Comparison of ENCODE assay signal across 23 cellular contexts in the genomic region with DNA sequence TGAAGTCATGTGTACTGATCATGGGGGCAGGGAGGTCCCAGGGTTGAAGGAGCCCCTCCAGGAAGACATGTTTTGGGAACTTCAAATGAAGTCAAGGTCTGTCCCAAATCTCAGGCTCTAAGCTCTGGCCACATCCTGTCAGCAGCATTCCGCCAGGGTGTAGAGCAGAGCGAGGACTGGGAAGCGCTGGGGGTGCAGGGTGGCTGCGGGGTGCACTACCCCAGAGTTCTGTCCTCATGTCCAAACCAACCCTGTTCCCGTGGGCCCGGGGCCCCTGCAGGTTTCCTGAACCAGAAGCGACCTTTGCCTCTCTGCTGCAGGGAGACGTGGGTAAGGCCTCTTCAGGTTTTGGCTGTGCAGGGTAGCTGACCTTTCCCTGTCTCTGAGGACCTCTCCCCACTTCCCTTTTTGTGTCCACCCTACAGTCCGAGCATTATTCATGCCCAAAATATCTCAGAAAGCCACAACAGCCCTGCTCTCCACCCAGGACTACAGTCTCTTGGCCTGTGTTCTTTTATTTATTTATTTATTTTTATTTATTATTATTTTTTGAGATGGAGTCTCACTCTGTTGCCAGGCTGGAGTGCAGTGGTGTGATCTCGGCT. TPM values are rescaled to one million over a fixed set of nuclear protein-coding genes. Genes with fewer than 3 reads are reported as not detected.
DNase-seq lines count a peak whose midpoint lies in the region; ATAC-seq, FAIRE-seq and TF ChIP-seq lines count a peak whose summit lies in the region.
"Had no signal": no experiment of that assay in that cellular context is flagged by ENCODE, and none has a peak within 500 bp of the region (broad histone marks: within the 10 kb centered on the region; RNA-seq: fewer than 3 reads in every experiment).

No MANE protein-coding gene starts in this region.

- WGBS in A549 (ENCODE audit: missing lambda C conversion rate) = 75% methylated on average over 10 of the region's 10 CpGs
- 73% methylated on average over 10 of the region's 10 CpGs for WGBS in GM12878 (ENCODE audit: insufficient coverage, insufficient replicate concordance, low lambda C conversion rate, missing lambda C conversion rate)
- 81 to 88% methylated on average over 10 of the region's 10 CpGs for WGBS in aorta, 2 donors
- 80% methylated on average over 10 of the region's 10 CpGs for WGBS in suprapubic skin

- no peaks in the 10 kb centered on the region for H3K36me3 ChIP-seq in GM12878 (ENCODE audit: control insufficient read depth in 2 of 2, insufficient read depth in 2 of 2, low read length in 1 of 2)
- no peaks in the 10 kb centered on the region for H3K36me3 ChIP-seq in aorta (ENCODE audit: control insufficient read depth in 1 of 2, insufficient read depth in 2 of 2, low read length in 1 of 2)
- H3K36me3 ChIP-seq in suprapubic skin = no peaks in the 10 kb centered on the region
- H3K36me3 ChIP-seq: pancreas, Peyer's patch, thyroid gland had no signal

- in situ Hi-C loops in GM12878 (cut with MboI) = no loop called here

- H3K79me2 ChIP-seq in GM12878 (ENCODE audit: control insufficient read depth, insufficient read depth, low read length) = no peaks in the 10 kb centered on the region

- 0 out of 3 replicates have a peak overlapping the region, but pooled peaks have one; percentile 8 for H3K4me2 ChIP-seq in A549
- no peak overlapping the region for H3K4me2 ChIP-seq in GM12878 (ENCODE audit: control insufficient read depth, insufficient read depth)

- H3K27ac ChIP-seq in A549 = peak overlapping the region; percentile 92 to 98
- no peak overlapping the region for H3K27ac ChIP-seq in GM12878 (ENCODE audit: control insufficient read depth, insufficient read depth)
- no peak overlapping the region for H3K27ac ChIP-seq in aorta (ENCODE audit: low read depth in 1 of 2, low read length in 2 of 2)
- H3K27ac ChIP-seq in suprapubic skin = no peak overlapping the region
- H3K27ac ChIP-seq: C4-2B, pancreas, Peyer's patch had no signal

- H3K4me1 ChIP-seq in A549 (peaks cover 71% of the 10 kb centered on the region), GM12878 (ENCODE audit: control insufficient read depth, insufficient read depth, low read length) (peaks cover 34% of the 10 kb centered on the region), aorta (ENCODE audit: control insufficient read depth in 1 of 2, insufficient read depth in 2 of 2, low read length in 2 of 2) (no peaks in the 10 kb centered on the region), suprapubic skin (peaks cover 22% of the 10 kb centered on the region)
- H3K4me1 ChIP-seq: body of pancreas, pancreas had no signal

- TF ChIP-seq RAD21 in A549 (conservative IDR thresholded peaks at IDR 0.05 in 1 of 2, IDR thresholded peaks at IDR 0.05 in 1 of 2) (no peak), GM12878 (IDR thresholded peaks at IDR 0.05; ENCODE audit: insufficient read depth, low read depth, low read length) (no peak)

- peak overlapping the region; percentile 3; the same call in 1 of the 2 replicates for H2AFZ ChIP-seq in GM12878 (ENCODE audit: control insufficient read depth, low read depth, low read length)

- intact Hi-C loops in GM12878 (cut with micrococcal nuclease; ENCODE audit: unreplicated experiment) = no loop called here
- intact Hi-C loops in aorta (cut with DNase I) = no loop called here

- RAD21 ChIA-PET in GM12878 (lab: Charles Lee; ENCODE audit: unreplicated experiment) = interaction anchor here (1.0 to 1.1 kb wide), 3 partner anchors 26 to 30 kb away, joined by 3 read pairs; partner anchors contain the start of gene FLNB

- no peak for TF ChIP-seq EP300 in A549 (IDR thresholded peaks at IDR 0.05)
- TF ChIP-seq EP300 in GM12878 (IDR thresholded peaks at IDR 0.05; ENCODE audit: borderline replicate concordance in 1 of 2, control insufficient read depth in 1 of 2, low read depth in 2 of 2, low read length in 2 of 2) = no peak
- no peak for TF ChIP-seq EP300 in suprapubic skin (IDR thresholded peaks at IDR 0.05)

- ATAC-seq in A549 = no peak
- no peak for ATAC-seq in GM12878
- no peak for ATAC-seq in GM21717 (IDR thresholded peaks at IDR 0.05; ENCODE audit: unreplicated experiment)
- ATAC-seq in aorta (ENCODE audit: low FRiP score) = no peak
- no peak for ATAC-seq in HG02885 (IDR thresholded peaks at IDR 0.05; ENCODE audit: poor library complexity, unreplicated experiment)
- ATAC-seq: body of pancreas, right cardiac atrium, WTC11 had no signal

- H3K27me3 ChIP-seq in GM12878 (replicated peaks in 1 of 2; ENCODE audit: control insufficient read depth in 2 of 2, insufficient read depth in 2 of 2, low read length in 1 of 2) (no peaks in the 10 kb centered on the region), aorta (ENCODE audit: control insufficient read depth in 1 of 2, insufficient read depth in 2 of 2, low read length in 1 of 2) (no peaks in the 10 kb centered on the region), suprapubic skin (no peaks in the 10 kb centered on the region)
- H3K27me3 ChIP-seq: body of pancreas, pancreas, Peyer's patch, thyroid gland had no signal

- H4K20me1 ChIP-seq in GM12878 (ENCODE audit: control insufficient read depth, insufficient read depth) = no peaks in the 10 kb centered on the region

- BruUV-seq in GM12878 (replicated peaks; lab: Mats Ljungman, UMichigan) = no TSS peak

- no peak overlapping the region for H3K9ac ChIP-seq in GM12878 (ENCODE audit: control insufficient read depth, insufficient read depth, low read length)

- no peaks in the 10 kb centered on the region for H3K9me3 ChIP-seq in A549
- no peaks in the 10 kb centered on the region for H3K9me3 ChIP-seq in GM12878 (replicated peaks; ENCODE audit: control insufficient read depth, insufficient read depth, low read length)
- no peaks in the 10 kb centered on the region for H3K9me3 ChIP-seq in aorta (ENCODE audit: control insufficient read depth, low read length)
- H3K9me3 ChIP-seq in suprapubic skin = no peaks in the 10 kb centered on the region
- H3K9me3 ChIP-seq: body of pancreas, pancreas, Peyer's patch, thyroid gland had no signal

- CTCF ChIA-PET in A549 (lab: Yijun Ruan, JAX) = interaction anchor here (0.8 to 1.3 kb wide), 2 partner anchors 9 to 19 kb away, joined by 4 read pairs; no protein-coding TSS in a partner anchor
- CTCF ChIA-PET in GM12878 (lab: Yijun Ruan, JAX) = interaction anchor here (0.7 to 0.9 kb wide), 2 partner anchors 19 to 100 kb away, joined by 3 to 4 read pairs; no protein-coding TSS in a partner anchor

- POLR2A ChIA-PET in A549 (lab: Yijun Ruan, JAX) = no interaction called here
- POLR2A ChIA-PET in GM12878 (lab: Charles Lee) = interaction anchor here (0.6 to 1.2 kb wide), 2 partner anchors 11 to 48 kb away, joined by 3 read pairs; no protein-coding TSS in a partner anchor

- H3K4me3 ChIP-seq in A549 = no peak overlapping the region
- H3K4me3 ChIP-seq in GM12878 = no peak overlapping the region
- no peak overlapping the region for H3K4me3 ChIP-seq in aorta (ENCODE audit: low read length in 2 of 2)
- H3K4me3 ChIP-seq in suprapubic skin = no peak overlapping the region
- H3K4me3 ChIP-seq: body of pancreas, pancreas, Peyer's patch, thyroid gland had no signal

- no peak for FAIRE-seq in A549 (lab: Jason Lieb, UNC)
- no peak for FAIRE-seq in GM12878 (lab: Jason Lieb, UNC)
- FAIRE-seq: keratinocyte, pancreas had no signal

- no peak for TF ChIP-seq POLR2A in A549 (IDR thresholded peaks at IDR 0.05; ENCODE audit: low read length)
- no peak for TF ChIP-seq POLR2A in GM12878 (IDR thresholded peaks at IDR 0.05; ENCODE audit: low read depth, low read length)
- no peak for TF ChIP-seq POLR2A in suprapubic skin (IDR thresholded peaks at IDR 0.05)

- no peak for TF ChIP-seq CTCF in A549 (IDR thresholded peaks at IDR 0.05)
- TF ChIP-seq CTCF in GM12878 (IDR thresholded peaks at IDR 0.05 in 2 of 3, conservative IDR thresholded peaks at IDR 0.05 in 1 of 3; ENCODE audit: control insufficient read depth in 2 of 3, extremely low read depth in 1 of 3, insufficient read depth in 1 of 3, low read depth in 3 of 3, low read length in 3 of 3) = no peak
- TF ChIP-seq CTCF in suprapubic skin (IDR thresholded peaks at IDR 0.05) = no peak

- DNase-seq in A549 (ENCODE audit: low read depth in 1 of 2, low spot score in 1 of 2) (no peak), ELR (ENCODE audit: low read depth) (peak; percentile 46), OCI-M1 (lab: John Stamatoyannopoulos, UW) (peak; percentile 22), GM12878 (ENCODE audit: low read depth, low spot score) (no peak), aorta (no peak), suprapubic skin (ENCODE audit: low spot score in 2 of 2) (no peak)
- DNase-seq: activated CD8-positive, alpha-beta memory T cell treated with anti-CD3 and anti-CD28 coated beads, Interleukin-2, amount 50 U/mL, for 48 hours; activated effector memory CD4-positive, alpha-beta T cell treated with Interleukin-2 at 50 U/mL for 16 hours; body of pancreas; cerebellar nuclear complex; glutamatergic neuron; KG1; NCI-H2081; NCI-H82; pancreas; Peyer's patch; thyroid gland had no signal

- SMC1A ChIA-PET in GM12878 (lab: Charles Lee; ENCODE audit: uncharacterized antibody, unreplicated experiment) = interaction anchor here (0.9 to 4.2 kb wide), 2 partner anchors 8 to 19 kb away, joined by 3 to 12 read pairs; no protein-coding TSS in a partner anchor

RNA-seq across cellular contexts. Expression of gene FLNB, which starts 26.6 kb away (rescaled TPM):
- 387 and 439 TPM in 2 replicates for polyA plus RNA-seq in A549 (2011; rRNA removed)
- polyA plus RNA-seq in A549 (2012; cell fraction: cytosol; rRNA removed) = 153 and 161 TPM in 2 replicates
- 1,973 and 2,223 TPM in 2 replicates for polyA plus RNA-seq in A549 (2012; cell fraction: nucleus; rRNA removed)
- polyA plus RNA-seq in A549 (2017; fragmentation: RNase III; extraction: RNeasy Plus Mini Kit Qiagen cat#74134 plus additional on column Dnase treatment) = 235 to 282 TPM (median 257 TPM) in 3 replicates
- 1,159 and 1,213 TPM in 2 replicates for polyA minus RNA-seq in A549 (2011; rRNA and poly(A)+ RNA removed)
- total RNA-seq in GM12878 (2013; cell fraction: nucleolus; rRNA removed) = 317 and 324 TPM in 2 replicates
- total RNA-seq in GM12878 (2014; rRNA removed) = 41.3 and 44.1 TPM in 2 replicates
- total RNA-seq in GM12878 (2014; rRNA removed; fragmentation: Illumina TruSeq; extraction: Trizol) = 28.7 and 29.8 TPM in 2 replicates
- 51.8 and 58.1 TPM in 2 replicates for total RNA-seq in GM12878 (2021)
- polyA plus RNA-seq in GM12878 (2011; ENCODE audit: low read depth) = 21.1 TPM
- polyA plus RNA-seq in GM12878 (2011; rRNA removed) = 29.9 and 40.9 TPM in 2 replicates
- 58.3 and 60.6 TPM in 2 replicates for polyA plus RNA-seq in GM12878 (2011; cell fraction: cytosol; rRNA removed)
- 205 and 415 TPM in 2 replicates for polyA plus RNA-seq in GM12878 (2011; cell fraction: nucleus; rRNA removed)
- 28.7 and 30.9 TPM in 2 replicates for polyA plus RNA-seq in GM12878 (2012)
- polyA plus RNA-seq in GM12878 (2014; fragmentation: Illumina TruSeq; extraction: Trizol) = 32.3 and 33.1 TPM in 2 replicates
- 10 to 100 TPM; 13.6 to 15.8 TPM for polyA plus RNA-seq in GM12878 (2014; fragmentation: Nextera tagmentation; extraction: Ambion mirVana)
- polyA plus RNA-seq in GM12878 (2014; rRNA removed) = 22.9 and 26.4 TPM in 2 replicates
- 10 to 100 TPM; 18.9 to 20.3 TPM for polyA plus RNA-seq in GM12878 (2016; fragmentation: Nextera tagmentation; extraction: Ambion mirVana)
- polyA minus RNA-seq in GM12878 (2011; rRNA and poly(A)+ RNA removed) = 153 and 195 TPM in 2 replicates
- 90.3 and 94.3 TPM in 2 replicates for polyA minus RNA-seq in GM12878 (2011; cell fraction: cytosol; rRNA and poly(A)+ RNA removed)
- polyA minus RNA-seq in GM12878 (2011; cell fraction: nucleus; rRNA and poly(A)+ RNA removed) = 105 and 299 TPM in 2 replicates
- 100 to 1,000 TPM; 157 to 254 TPM for total RNA-seq in aorta
- 10 to 100 TPM; 33.3 to 92.6 TPM for polyA plus RNA-seq in aorta
- total RNA-seq in suprapubic skin = 100 to 1,000 TPM; 143 to 186 (median 150) TPM

Comparison
In these comparisons a context has a peak if more than half of its experiments do, and no peak if none do; other contexts are left out.
1. DNase-seq: peak in ELR (single experiment) and OCI-M1 (single experiment); none in A549 (0 of 2), GM12878 (single experiment), aorta (0 of 2) and suprapubic skin (0 of 2).
2. H3K27ac ChIP-seq: peak in A549 (2 of 2); none in GM12878 (single experiment), aorta (0 of 2) and suprapubic skin (single experiment).